ENCODE assay signal across 16 cellular contexts in genomic region chr19:46721269-46722003, GRCh38. TPM values are rescaled to one million over a fixed set of nuclear protein-coding genes. Genes with fewer than 3 reads are reported as not detected.
DNase-seq lines count a peak whose midpoint lies in the region; ATAC-seq, FAIRE-seq and TF ChIP-seq lines count a peak whose summit lies in the region.
"Had no signal": no experiment of that assay in that cellular context is flagged by ENCODE, and none has a peak within 500 bp of the region (broad histone marks: within the 10 kb centered on the region; RNA-seq: fewer than 3 reads in every experiment).

No MANE protein-coding gene starts in this region.

- H2AFZ ChIP-seq in HCT116 (ENCODE audit: low read depth, low read length, poor library complexity, severe bottlenecking) = no peak overlapping the region
- H2AFZ ChIP-seq in K562 (ENCODE audit: low read depth, low read length) = no peak overlapping the region

- CTCF ChIA-PET in CD4-positive, alpha-beta T cell (lab: Charles Lee) = no interaction called here
- CTCF ChIA-PET in HCT116 (lab: Charles Lee) = interaction anchor here (0.5 kb wide), 1 partner anchor 119 kb away, joined by 3 read pairs; no protein-coding TSS in a partner anchor
- CTCF ChIA-PET in K562 (lab: Yijun Ruan, JAX; ENCODE audit: low intra/inter-chr PET ratio) = interaction anchor here (0.6 kb wide), 1 partner anchor 85 kb away, joined by 6 read pairs; no protein-coding TSS in a partner anchor

- H3K79me2 ChIP-seq in HCT116 (ENCODE audit: insufficient read depth, low read length) (peaks cover 4% of the 10 kb centered on the region), K562 (ENCODE audit: control insufficient read depth, insufficient read depth, low read length) (peaks cover 3% of the 10 kb centered on the region)

- H3K27ac Mint-ChIP-seq in CD4-positive, alpha-beta T cell = no peak overlapping the region
- H3K27ac Mint-ChIP-seq in nephron progenitor cell = peak overlapping the region; percentile 93

- in situ Hi-C loops in K562 (cut with MboI) = no loop called here

- H3K4me2 ChIP-seq in HCT116 (ENCODE audit: low read length) (no peak overlapping the region), K562 (ENCODE audit: insufficient read depth, low read length) (no peak overlapping the region)

- intact Hi-C loops in CD4-positive, alpha-beta T cell (cut with DNase I, micrococcal nuclease) = no loop called here
- intact Hi-C loops in HCT116 (cut with micrococcal nuclease) = loop anchor here (10.0 kb wide), 1 partner anchor 107 kb away; no protein-coding TSS in a partner anchor
- intact Hi-C loops in K562 (cut with micrococcal nuclease) = no loop called here

- H4K20me1 ChIP-seq in HCT116 (ENCODE audit: insufficient read depth) = no peaks in the 10 kb centered on the region
- peaks cover 7% of the 10 kb centered on the region; the same call in 1 of the 2 replicates for H4K20me1 ChIP-seq in K562 (replicated peaks; ENCODE audit: control insufficient read depth, insufficient read depth, low read length)

- no peak for TF ChIP-seq CTCF in CD4-positive, alpha-beta T cell (IDR thresholded peaks at IDR 0.05)
- TF ChIP-seq CTCF in HCT116 (IDR thresholded peaks at IDR 0.05 in 2 of 3, conservative IDR thresholded peaks at IDR 0.05 in 1 of 3; ENCODE audit: borderline replicate concordance in 1 of 3, insufficient read depth in 1 of 3, low read depth in 2 of 3, low read length in 2 of 3) (peak in 2 of 3 experiments; percentile 23 to 35; a peak in 2 of 6 replicates), K562 (IDR thresholded peaks at IDR 0.05 in 2 of 3, conservative IDR thresholded peaks at IDR 0.05 in 1 of 3; ENCODE audit: insufficient read depth in 2 of 3, low read depth in 1 of 3, low read length in 3 of 3) (peak; percentile 37 to 53 (median 40)), nephron progenitor cell (IDR thresholded peaks at IDR 0.05) (peak; percentile 33)

- H3K9me3 Mint-ChIP-seq in CD4-positive, alpha-beta T cell = no peaks in the 10 kb centered on the region
- no peaks in the 10 kb centered on the region for H3K9me3 Mint-ChIP-seq in nephron progenitor cell
- H3K9me3 Mint-ChIP-seq: activated T-cell treated with anti-CD3 and anti-CD28 coated beads, Interleukin-2, amount 50 U/mL, for 72 hours had no signal

- peaks cover 25% of the 10 kb centered on the region for H3K4me1 Mint-ChIP-seq in CD4-positive, alpha-beta T cell (ENCODE audit: low read depth)
- H3K4me1 Mint-ChIP-seq in nephron progenitor cell = peaks cover 10% of the 10 kb centered on the region

- DNase-seq in CD4-positive, alpha-beta T cell = no peak
- no peak for DNase-seq in HCT116 (ENCODE audit: low read depth, low spot score)
- DNase-seq in K562 (ENCODE audit: extremely low read depth in 1 of 4, low spot score in 3 of 4) = peak in 3 of 4 experiments; percentile 59 to 64 (median 63)
- peak; percentile 44 for DNase-seq in nephron progenitor cell
- DNase-seq in COR-L47 (lab: John Stamatoyannopoulos, UW) = no peak
- no peak for DNase-seq in cerebellar nuclear complex (lab: John Stamatoyannopoulos, UW)
- DNase-seq: activated T-cell treated with anti-CD3 and anti-CD28 coated beads, Interleukin-2, amount 50 U/mL, for 72 hours; hypothalamus; mesendoderm; NCI-H1436; NCI-H526 treated with DMSO at 0.1 percent for 48 hours; stimulated activated CD4-positive, alpha-beta T cell treated with anti-CD3 and anti-CD28 coated beads, Interleukin-2, amount 100 ng/mL, for 48 hours had no signal

- H3K27me3 Mint-ChIP-seq in CD4-positive, alpha-beta T cell = no peaks in the 10 kb centered on the region
- H3K27me3 Mint-ChIP-seq in nephron progenitor cell (ENCODE audit: low read depth, poor library complexity) = no peaks in the 10 kb centered on the region

- BruUV-seq in HCT116 (replicated peaks; lab: Mats Ljungman, UMichigan) (no TSS peak), K562 (replicated peaks; lab: Mats Ljungman, UMichigan) (no TSS peak)

- RAD21 ChIA-PET in HCT116 (lab: Charles Lee; ENCODE audit: low non-redundant PET in 1 of 2, low total read pairs in 2 of 2, uncharacterized antibody in 2 of 2, unreplicated experiment in 2 of 2) = no interaction called here

- H3K27me3 ChIP-seq in CD4-positive, alpha-beta T cell (ENCODE audit: control insufficient read depth, insufficient read depth, low read length) = no peaks in the 10 kb centered on the region
- H3K27me3 ChIP-seq in HCT116 (ENCODE audit: insufficient read depth, low read length) = no peaks in the 10 kb centered on the region
- H3K27me3 ChIP-seq in K562 (ENCODE audit: control insufficient read depth in 2 of 2, insufficient read depth in 2 of 2, low read length in 2 of 2) = no peaks in the 10 kb centered on the region
- H3K27me3 ChIP-seq: SJSA1 had no signal

- H3K9me3 ChIP-seq in CD4-positive, alpha-beta T cell (ENCODE audit: control insufficient read depth, low read length) = no peaks in the 10 kb centered on the region
- H3K9me3 ChIP-seq in HCT116 (ENCODE audit: control insufficient read depth in 1 of 2, insufficient read depth in 1 of 2, low read depth in 1 of 2, low read length in 2 of 2) = no peaks in the 10 kb centered on the region
- H3K9me3 ChIP-seq in K562 (replicated peaks; ENCODE audit: control insufficient read depth, insufficient read depth, low read depth, low read length) = no peaks in the 10 kb centered on the region
- H3K9me3 ChIP-seq: SJSA1 had no signal

- H3K9me2 ChIP-seq in HCT116 (ENCODE audit: insufficient read depth) = no peaks in the 10 kb centered on the region

- no peak for FAIRE-seq in K562 (lab: Jason Lieb, UNC)

- peaks cover 3 to 14% of the 10 kb centered on the region in 2 experiments; a peak in 3 of 4 replicates for H3K4me1 ChIP-seq in HCT116 (ENCODE audit: control insufficient read depth in 1 of 2, insufficient read depth in 2 of 2, low read length in 2 of 2)
- H3K4me1 ChIP-seq in K562 (replicated peaks in 1 of 2; ENCODE audit: control insufficient read depth in 2 of 2, insufficient read depth in 2 of 2, low read length in 2 of 2) = peaks cover 9 to 60% of the 10 kb centered on the region in 2 experiments; a peak in 4 of 5 replicates

- peak overlapping the region; percentile 39 for H3K4me3 Mint-ChIP-seq in CD4-positive, alpha-beta T cell
- H3K4me3 Mint-ChIP-seq in nephron progenitor cell = no peak overlapping the region
- H3K4me3 Mint-ChIP-seq: activated T-cell treated with anti-CD3 and anti-CD28 coated beads, Interleukin-2, amount 50 U/mL, for 72 hours had no signal

- no peak overlapping the region for H3K27ac ChIP-seq in CD4-positive, alpha-beta T cell (ENCODE audit: low read depth, low read length)
- no peak overlapping the region for H3K27ac ChIP-seq in HCT116 (ENCODE audit: low read depth, low read length)
- no peak overlapping the region for H3K27ac ChIP-seq in K562 (ENCODE audit: extremely low read depth, low read depth, low read length)
- H3K27ac ChIP-seq: SJSA1 had no signal

- H3K4me3 ChIP-seq in HCT116 (replicated peaks in 1 of 2; ENCODE audit: low read depth in 1 of 2, low read length in 2 of 2) (no peak overlapping the region), K562 (no peak overlapping the region)
- H3K4me3 ChIP-seq: SJSA1 had no signal

- TF ChIP-seq EP300 in K562 (IDR thresholded peaks at IDR 0.05; ENCODE audit: low read length) = no peak

- no peak for ATAC-seq in CD4-positive, alpha-beta T cell (ENCODE audit: poor library complexity)
- no peak for ATAC-seq in HCT116
- peak; percentile 49 for ATAC-seq in K562
- ATAC-seq in GM19351 (IDR thresholded peaks at IDR 0.05; ENCODE audit: unreplicated experiment) = no peak
- no peak for ATAC-seq in GM19467 (IDR thresholded peaks at IDR 0.05; ENCODE audit: unreplicated experiment)
- ATAC-seq: activated CD4-positive, CD25-positive, alpha-beta regulatory T cell treated with anti-CD3 and anti-CD28 coated beads, Interleukin-2, amount 50 U/mL, for 24 hours; activated T-cell treated with anti-CD3 and anti-CD28 coated beads, Interleukin-2, amount 50 U/mL, for 72 hours had no signal

- POLR2A ChIA-PET in CD4-positive, alpha-beta T cell (lab: Charles Lee) = no interaction called here
- POLR2A ChIA-PET in HCT116 (lab: Charles Lee) (no interaction called here), K562 (lab: Yijun Ruan, JAX) (interaction anchor here (0.5 to 1.3 kb wide), 4 partner anchors 9 to 90 kb away, joined by 3 to 5 read pairs (median 4); no protein-coding TSS in a partner anchor)

- H3K36me3 Mint-ChIP-seq in CD4-positive, alpha-beta T cell (ENCODE audit: low read depth) = peaks cover 63% of the 10 kb centered on the region
- peaks cover 28% of the 10 kb centered on the region for H3K36me3 Mint-ChIP-seq in nephron progenitor cell (ENCODE audit: low read depth)

- 78% methylated on average over 16 of the region's 16 CpGs for WGBS in K562 (ENCODE audit: insufficient coverage, low coverage, missing lambda C conversion rate)

- no peak overlapping the region for H3K9ac ChIP-seq in HCT116 (ENCODE audit: low read length)
- peak overlapping the region in 1 of 2 experiments; percentile 27; a peak in 1 of 4 replicates for H3K9ac ChIP-seq in K562 (ENCODE audit: insufficient read depth in 1 of 2, low read depth in 2 of 2, low read length in 2 of 2)

- H3K9me1 ChIP-seq in K562 (ENCODE audit: control insufficient read depth, insufficient read depth, low read length) = no peaks in the 10 kb centered on the region

- H3K36me3 ChIP-seq in HCT116 (ENCODE audit: control insufficient read depth in 1 of 2, insufficient read depth in 2 of 2, low read length in 2 of 2) (peaks cover 31 to 55% of the 10 kb centered on the region in 2 experiments; a peak in 3 of 4 replicates), K562 (ENCODE audit: control insufficient read depth, insufficient read depth, low read length) (peaks cover 81% of the 10 kb centered on the region; the same call in 2 of the 3 replicates)

- no peak for TF ChIP-seq POLR2A in HCT116 (IDR thresholded peaks at IDR 0.05; ENCODE audit: borderline replicate concordance, extremely low read depth, insufficient read depth, insufficient read length)
- TF ChIP-seq POLR2A in K562 (conservative IDR thresholded peaks at IDR 0.05) = no peak

- no peak for TF ChIP-seq RAD21 in HCT116 (IDR thresholded peaks at IDR 0.05; ENCODE audit: low read depth)
- peak in 1 of 2 experiments; percentile 9; a peak in 1 of 4 replicates for TF ChIP-seq RAD21 in K562 (CRISPR knock-in tag; conservative IDR thresholded peaks at IDR 0.05 in 1 of 2, IDR thresholded peaks at IDR 0.05 in 1 of 2)

RNA-seq across cellular contexts. Expression of gene PRKD2, which starts 4.5 kb away (rescaled TPM):
- 100 to 1,000 TPM; 105 to 113 TPM for total RNA-seq in CD4-positive, alpha-beta T cell
- total RNA-seq in HCT116 (2021; ENCODE audit: unreplicated experiment) = 73.5 TPM
- polyA plus RNA-seq in HCT116 (2012) = 62.1 and 81.0 TPM in 2 replicates
- 31.5 and 62.0 TPM in 2 replicates for total RNA-seq in K562 (2011; cell fraction: chromatin; rRNA removed; ENCODE audit: low replicate concordance)
- 35.2 and 35.7 TPM in 2 replicates for total RNA-seq in K562 (2011; cell fraction: nucleolus; rRNA removed)
- 32.3 and 33.7 TPM in 2 replicates for total RNA-seq in K562 (2011; cell fraction: nucleoplasm; rRNA removed)
- 29.2 and 35.1 TPM in 2 replicates for total RNA-seq in K562 (2014; rRNA removed)
- total RNA-seq in K562 (2014; rRNA removed; fragmentation: Illumina TruSeq; extraction: Trizol) = 9.9 and 15.0 TPM in 2 replicates
- total RNA-seq in K562 (2015; rRNA removed; fragmentation: Illumina TruSeq; extraction: Trizol) = 14.9 and 19.0 TPM in 2 replicates
- 57.3 and 60.0 TPM in 2 replicates for total RNA-seq in K562 (2021)
- polyA plus RNA-seq in K562 (2011; rRNA removed) = 11.0 and 11.1 TPM in 2 replicates
- 11.6 and 24.2 TPM in 2 replicates for polyA plus RNA-seq in K562 (2011; cell fraction: cytosol; rRNA removed)
- polyA plus RNA-seq in K562 (2011; cell fraction: nucleus; rRNA removed) = 22.8 and 41.1 TPM in 2 replicates
- 36.8 and 42.8 TPM in 2 replicates for polyA plus RNA-seq in K562 (2012)
- polyA plus RNA-seq in K562 (2014; fragmentation: Illumina TruSeq; extraction: Trizol) = 23.8 and 34.1 TPM in 2 replicates
- 1 to 10 TPM; 1.8 to 4.9 TPM for polyA plus RNA-seq in K562 (2014; fragmentation: Nextera tagmentation; extraction: Ambion mirVana)
- 21.1 and 22.4 TPM in 2 replicates for polyA plus RNA-seq in K562 (2014; rRNA removed)
- 10.5 and 13.4 TPM in 2 replicates for polyA minus RNA-seq in K562 (2011; rRNA and poly(A)+ RNA removed)
- 26.9 and 30.1 TPM in 2 replicates for polyA minus RNA-seq in K562 (2011; cell fraction: cytosol; rRNA and poly(A)+ RNA removed)
- 9.0 and 10.6 TPM in 2 replicates for polyA minus RNA-seq in K562 (2011; cell fraction: nucleus; rRNA and poly(A)+ RNA removed)

RNA-seq across cellular contexts. Expression of gene FKRP, which starts 24.4 kb away (rescaled TPM):
- total RNA-seq in CD4-positive, alpha-beta T cell = 10 to 100 TPM; 19.0 to 20.2 TPM
- total RNA-seq in HCT116 (2021; ENCODE audit: unreplicated experiment) (19.4 TPM), K562 (2014; rRNA removed) (8.2 and 11.3 TPM in 2 replicates), K562 (2014; rRNA removed; fragmentation: Illumina TruSeq; extraction: Trizol) (4.9 and 5.0 TPM in 2 replicates), K562 (2015; rRNA removed; fragmentation: Illumina TruSeq; extraction: Trizol) (7.3 and 7.6 TPM in 2 replicates), K562 (2021) (11.2 and 14.9 TPM in 2 replicates)
- polyA plus RNA-seq in HCT116 (2012) = 9.0 and 13.3 TPM in 2 replicates
- total RNA-seq in K562 (2011; cell fraction: chromatin; rRNA removed; ENCODE audit: low replicate concordance) = 36.3 and 57.4 TPM in 2 replicates
- 33.4 and 35.1 TPM in 2 replicates for total RNA-seq in K562 (2011; cell fraction: nucleolus; rRNA removed)
- 38.6 TPM in 2 replicates for total RNA-seq in K562 (2011; cell fraction: nucleoplasm; rRNA removed)
- polyA plus RNA-seq in K562 (2011; rRNA removed) (3.7 and 5.4 TPM in 2 replicates), K562 (2014; fragmentation: Illumina TruSeq; extraction: Trizol) (6.5 and 10.2 TPM in 2 replicates), K562 (2014; fragmentation: Nextera tagmentation; extraction: Ambion mirVana) (1 to 10 TPM in 1 of 2 experiments, under 1 TPM in 1; 0.68 to 1.1 TPM), K562 (2014; rRNA removed) (15.2 and 16.1 TPM in 2 replicates)
- polyA plus RNA-seq in K562 (2011; cell fraction: cytosol; rRNA removed) = 4.9 and 11.1 TPM in 2 replicates
- 12.2 and 17.7 TPM in 2 replicates for polyA plus RNA-seq in K562 (2011; cell fraction: nucleus; rRNA removed)
- polyA plus RNA-seq in K562 (2012) = 14.0 and 18.1 TPM in 2 replicates
- 2.7 and 5.2 TPM in 2 replicates for polyA minus RNA-seq in K562 (2011; rRNA and poly(A)+ RNA removed)
- 3.1 and 6.5 TPM in 2 replicates for polyA minus RNA-seq in K562 (2011; cell fraction: cytosol; rRNA and poly(A)+ RNA removed)
- polyA minus RNA-seq in K562 (2011; cell fraction: nucleus; rRNA and poly(A)+ RNA removed) = 4.4 and 7.3 TPM in 2 replicates

RNA-seq across cellular contexts. Expression of gene STRN4, which starts 24.8 kb away (rescaled TPM):
- total RNA-seq in CD4-positive, alpha-beta T cell = 10 to 100 TPM; 90.0 to 94.0 TPM
- total RNA-seq in HCT116 (2021; ENCODE audit: unreplicated experiment) (107 TPM), K562 (2014; rRNA removed) (66.9 and 71.0 TPM in 2 replicates), K562 (2014; rRNA removed; fragmentation: Illumina TruSeq; extraction: Trizol) (18.0 and 21.6 TPM in 2 replicates), K562 (2015; rRNA removed; fragmentation: Illumina TruSeq; extraction: Trizol) (36.9 and 39.2 TPM in 2 replicates), K562 (2021) (79.2 and 82.7 TPM in 2 replicates)
- 95.1 and 137 TPM in 2 replicates for polyA plus RNA-seq in HCT116 (2012)
- 149 and 335 TPM in 2 replicates for total RNA-seq in K562 (2011; cell fraction: chromatin; rRNA removed; ENCODE audit: low replicate concordance)
- total RNA-seq in K562 (2011; cell fraction: nucleolus; rRNA removed) = 167 and 175 TPM in 2 replicates
- total RNA-seq in K562 (2011; cell fraction: nucleoplasm; rRNA removed) = 137 and 163 TPM in 2 replicates
- polyA plus RNA-seq in K562 (2011; rRNA removed) (42.8 and 60.4 TPM in 2 replicates), K562 (2014; fragmentation: Illumina TruSeq; extraction: Trizol) (34.8 and 63.9 TPM in 2 replicates), K562 (2014; fragmentation: Nextera tagmentation; extraction: Ambion mirVana) (1 to 10 TPM in 1 of 2 experiments, under 1 TPM in 1; 0.62 to 1.7 TPM), K562 (2014; rRNA removed) (81.4 and 83.7 TPM in 2 replicates)
- polyA plus RNA-seq in K562 (2011; cell fraction: cytosol; rRNA removed) = 74.0 and 145 TPM in 2 replicates
- polyA plus RNA-seq in K562 (2011; cell fraction: nucleus; rRNA removed) = 204 and 318 TPM in 2 replicates
- polyA plus RNA-seq in K562 (2012) = 52.1 and 70.7 TPM in 2 replicates
- 37.1 and 38.4 TPM in 2 replicates for polyA minus RNA-seq in K562 (2011; rRNA and poly(A)+ RNA removed)
- polyA minus RNA-seq in K562 (2011; cell fraction: cytosol; rRNA and poly(A)+ RNA removed) = 49.1 and 68.4 TPM in 2 replicates
- polyA minus RNA-seq in K562 (2011; cell fraction: nucleus; rRNA and poly(A)+ RNA removed) = 61.9 and 64.6 TPM in 2 replicates

Comparison
In these comparisons a context has a peak if more than half of its experiments do, and no peak if none do; other contexts are left out.
1. DNase-seq: peak in K562 (3 of 4) and nephron progenitor cell (single experiment); none in CD4-positive, alpha-beta T cell (0 of 10), HCT116 (single experiment), COR-L47 (single experiment) and cerebellar nuclear complex (0 of 2).